Comparison of ENCODE assay signal across 8 cellular contexts in the genomic region with DNA sequence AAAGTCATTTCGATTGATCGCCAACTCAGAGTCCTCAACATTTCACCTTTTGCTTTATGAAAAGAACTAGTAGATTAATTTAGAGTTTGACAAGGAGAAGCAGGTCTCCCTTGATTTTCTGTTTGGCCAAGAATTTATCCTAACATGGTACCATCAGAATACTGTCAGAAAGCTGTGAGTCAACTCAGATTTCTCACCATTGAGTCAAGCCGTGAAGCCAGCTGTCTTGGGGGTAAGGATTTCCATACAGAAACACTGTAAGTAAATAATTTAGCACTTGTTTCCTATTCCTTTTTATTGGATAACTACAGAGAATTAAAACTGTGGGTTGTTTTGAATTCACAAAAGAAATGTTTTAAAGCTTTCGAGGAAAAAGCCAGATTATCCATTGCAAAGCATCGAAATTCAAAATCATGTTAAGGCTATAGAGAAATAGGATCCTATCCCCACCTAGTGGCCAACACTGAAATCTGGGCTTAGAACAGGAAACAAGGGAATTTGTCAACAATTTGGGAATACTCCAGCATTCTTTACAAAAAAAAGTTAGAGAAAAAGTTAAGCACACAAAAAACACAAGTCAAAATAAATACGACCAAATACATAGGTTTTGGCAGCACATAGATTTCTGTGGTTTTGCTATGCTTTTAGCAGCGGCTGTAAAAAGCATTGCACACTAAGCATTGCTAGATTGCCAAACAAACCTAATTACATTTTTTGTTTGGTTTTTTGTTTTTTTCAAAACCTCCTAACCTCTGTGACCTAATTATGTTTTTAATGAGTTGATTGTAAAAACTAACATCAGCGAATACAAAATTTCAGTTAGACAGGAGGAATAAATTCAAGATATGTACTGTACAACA. TPM values are rescaled to one million over a fixed set of nuclear protein-coding genes. Genes with fewer than 3 reads are reported as not detected.
DNase-seq lines count a peak whose midpoint lies in the region; ATAC-seq and TF ChIP-seq lines count a peak whose summit lies in the region.

No MANE protein-coding gene starts in this region.

- H3K27ac ChIP-seq in cardiac muscle cell = no peak overlapping the region
- no peak overlapping the region for H3K27ac ChIP-seq in coronary artery
- no peak overlapping the region for H3K27ac ChIP-seq in effector memory CD4-positive, alpha-beta T cell (ENCODE audit: insufficient read depth, low read length, poor library complexity, severe bottlenecking)

- H3K4me1 ChIP-seq in cardiac muscle cell (ENCODE audit: low read depth) = no peaks in the 10 kb centered on the region
- H3K4me1 ChIP-seq in mucosa of descending colon (ENCODE audit: low read depth) = no peaks in the 10 kb centered on the region
- H3K4me1 ChIP-seq in effector memory CD4-positive, alpha-beta T cell (ENCODE audit: control insufficient read depth, insufficient read depth, low read length, poor library complexity, severe bottlenecking) = no peaks in the 10 kb centered on the region

- ATAC-seq in mucosa of descending colon = no peak
- ATAC-seq in HG02885 (IDR thresholded peaks at IDR 0.05; ENCODE audit: poor library complexity, unreplicated experiment) = no peak
- no peak for ATAC-seq in GM21723 (IDR thresholded peaks at IDR 0.05; ENCODE audit: unreplicated experiment)

- DNase-seq in cardiac muscle cell (ENCODE audit: low read depth in 1 of 2, low spot score in 1 of 2) (peak; percentile 49 to 78), cardiac septum (ENCODE audit: low spot score) (no peak), NCI-H2227 (lab: John Stamatoyannopoulos, UW; ENCODE audit: unreplicated experiment) (peak; percentile 52), coronary artery (ENCODE audit: low spot score) (no peak), mucosa of descending colon (peak in 1 of 3 donors; percentile 69)
- no peak for DNase-seq in effector memory CD4-positive, alpha-beta T cell

- peak; percentile 81 for TF ChIP-seq CTCF in cardiac muscle cell (IDR thresholded peaks at IDR 0.05; ENCODE audit: low read depth, low read length)
- peak; percentile 26 for TF ChIP-seq CTCF in coronary artery (IDR thresholded peaks at IDR 0.05)
- TF ChIP-seq CTCF in mucosa of descending colon (IDR thresholded peaks at IDR 0.05) = peak; percentile 63

- H3K4me3 ChIP-seq in cardiac muscle cell (no peak overlapping the region), coronary artery (no peak overlapping the region), mucosa of descending colon (no peak overlapping the region)
- H3K4me3 ChIP-seq in effector memory CD4-positive, alpha-beta T cell (ENCODE audit: insufficient read depth, low read depth, low read length, poor library complexity, severe bottlenecking) = no peak overlapping the region

- H3K36me3 ChIP-seq in cardiac muscle cell (no peaks in the 10 kb centered on the region), mucosa of descending colon (ENCODE audit: low read depth) (no peaks in the 10 kb centered on the region)
- no peaks in the 10 kb centered on the region for H3K36me3 ChIP-seq in effector memory CD4-positive, alpha-beta T cell (ENCODE audit: control insufficient read depth, insufficient read depth, low read length)

- no peaks in the 10 kb centered on the region for H3K27me3 ChIP-seq in cardiac muscle cell
- H3K27me3 ChIP-seq in effector memory CD4-positive, alpha-beta T cell (replicated peaks; ENCODE audit: control insufficient read depth, insufficient read depth, low read length, poor library complexity, severe bottlenecking) = peaks cover 3% of the 10 kb centered on the region

- intact Hi-C loops in cardiac septum (cut with DNase I) = loop anchor here (10.0 kb wide), 1 partner anchor 133 kb away; no protein-coding TSS in a partner anchor
- intact Hi-C loops in mucosa of descending colon (cut with DNase I, micrococcal nuclease) = loop anchor here in 1 of 2 donors (5.0 kb wide), 1 partner anchor 131 kb away; no protein-coding TSS in a partner anchor

- H3K9me3 ChIP-seq in cardiac muscle cell (ENCODE audit: low read depth) (no peaks in the 10 kb centered on the region), mucosa of descending colon (peaks cover 16% of the 10 kb centered on the region)
- no peaks in the 10 kb centered on the region for H3K9me3 ChIP-seq in effector memory CD4-positive, alpha-beta T cell (ENCODE audit: control insufficient read depth, low read length)

RNA-seq across cellular contexts. Expression of gene COL11A2, which starts 44.2 kb away (rescaled TPM):
- total RNA-seq in cardiac muscle cell = 70.6 and 94.6 TPM in 2 replicates
- polyA plus RNA-seq in cardiac muscle cell = 59.6 and 63.8 TPM in 2 replicates
- 1.7 TPM for total RNA-seq in cardiac septum
- total RNA-seq in mucosa of descending colon = 1 to 10 TPM in 1 of 3 donors, under 1 TPM in 2; 0.27 to 1.1 (median 0.52) TPM

RNA-seq across cellular contexts. Expression of gene RXRB, which starts 52.4 kb away (rescaled TPM):
- total RNA-seq in cardiac muscle cell = 38.1 and 46.7 TPM in 2 replicates
- 37.8 and 39.6 TPM in 2 replicates for polyA plus RNA-seq in cardiac muscle cell
- 33.5 TPM for total RNA-seq in cardiac septum
- total RNA-seq in mucosa of descending colon = 10 to 100 TPM; 45.4 to 51.1 (median 51.1) TPM

RNA-seq across cellular contexts. Expression of gene SLC39A7, which starts 52.6 kb away (rescaled TPM):
- total RNA-seq in cardiac muscle cell (147 and 150 TPM in 2 replicates), cardiac septum (62.4 TPM), mucosa of descending colon (100 to 1,000 TPM in 2 of 3 donors, 10 to 100 TPM in 1; 96.9 to 159 (median 106) TPM)
- 35.1 and 51.3 TPM in 2 replicates for polyA plus RNA-seq in cardiac muscle cell

RNA-seq across cellular contexts. Expression of gene HSD17B8, which starts 56.4 kb away (rescaled TPM):
- total RNA-seq in cardiac muscle cell (45.4 and 45.7 TPM in 2 replicates), cardiac septum (9.9 TPM), mucosa of descending colon (10 to 100 TPM; 12.3 to 23.2 (median 19.7) TPM)
- 47.6 and 68.0 TPM in 2 replicates for polyA plus RNA-seq in cardiac muscle cell

Comparison
In these comparisons a context has a peak if more than half of its experiments do, and no peak if none do; other contexts are left out.
1. DNase-seq: peak in cardiac muscle cell (2 of 2) and NCI-H2227 (single experiment); none in cardiac septum (single experiment), coronary artery (single experiment) and effector memory CD4-positive, alpha-beta T cell (0 of 3).
2. RNA of gene COL11A2, which starts 44.2 kb away (total RNA-seq): 70.6 to 94.6 TPM in cardiac muscle cell; 1.7 TPM in cardiac septum (single experiment) and 0.27 to 1.1 TPM in mucosa of descending colon; every median in the first group is over 10 times any median in the second.
3. CTCF ChIP-seq: peak in every context shown above with its lines; median percentile 81 in cardiac muscle cell; 63 in mucosa of descending colon; 26 in coronary artery.